Comparison of ENCODE assay signal across 1 cellular context in the genomic region with DNA sequence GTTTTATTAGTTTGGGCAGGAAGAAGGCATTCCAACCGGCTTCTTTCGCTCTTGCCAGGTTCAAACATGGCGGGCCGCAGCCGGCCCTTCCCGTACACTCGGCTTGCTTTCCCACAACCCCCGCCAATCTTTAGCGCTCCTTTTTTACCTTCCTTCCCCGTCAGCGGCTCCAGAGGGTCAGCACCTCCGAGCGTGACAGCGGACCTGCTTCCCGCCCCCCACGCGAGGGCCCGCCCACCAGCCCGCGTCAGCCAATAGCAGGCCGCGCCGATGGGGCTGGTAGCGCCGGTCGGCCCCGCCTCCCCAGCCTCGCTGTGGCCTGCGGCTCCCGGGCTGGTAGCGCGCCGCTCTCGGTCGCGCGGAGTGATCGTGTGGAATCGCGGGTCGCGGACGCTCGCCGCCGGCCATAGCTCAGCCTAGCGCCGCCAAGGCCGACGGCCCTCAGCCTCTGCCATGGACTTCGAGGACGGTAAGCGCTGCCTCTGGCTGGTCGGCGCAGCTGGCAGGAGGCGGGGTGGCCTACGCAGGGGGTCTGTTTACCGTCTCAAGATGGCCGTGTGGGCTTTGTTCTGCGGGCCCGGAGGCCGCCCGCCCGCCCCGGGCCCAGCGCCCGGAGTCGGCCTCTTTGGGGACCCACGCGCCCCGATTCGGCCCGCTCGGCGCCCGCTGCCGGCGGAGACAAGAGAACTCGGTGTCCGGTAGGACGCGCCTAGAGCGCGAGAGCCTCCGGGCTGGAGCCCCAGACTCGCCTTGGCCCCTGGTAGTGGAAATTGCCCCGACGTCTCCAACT.
TF ChIP-seq lines count a peak whose summit lies in the region.

A gene with protein sequence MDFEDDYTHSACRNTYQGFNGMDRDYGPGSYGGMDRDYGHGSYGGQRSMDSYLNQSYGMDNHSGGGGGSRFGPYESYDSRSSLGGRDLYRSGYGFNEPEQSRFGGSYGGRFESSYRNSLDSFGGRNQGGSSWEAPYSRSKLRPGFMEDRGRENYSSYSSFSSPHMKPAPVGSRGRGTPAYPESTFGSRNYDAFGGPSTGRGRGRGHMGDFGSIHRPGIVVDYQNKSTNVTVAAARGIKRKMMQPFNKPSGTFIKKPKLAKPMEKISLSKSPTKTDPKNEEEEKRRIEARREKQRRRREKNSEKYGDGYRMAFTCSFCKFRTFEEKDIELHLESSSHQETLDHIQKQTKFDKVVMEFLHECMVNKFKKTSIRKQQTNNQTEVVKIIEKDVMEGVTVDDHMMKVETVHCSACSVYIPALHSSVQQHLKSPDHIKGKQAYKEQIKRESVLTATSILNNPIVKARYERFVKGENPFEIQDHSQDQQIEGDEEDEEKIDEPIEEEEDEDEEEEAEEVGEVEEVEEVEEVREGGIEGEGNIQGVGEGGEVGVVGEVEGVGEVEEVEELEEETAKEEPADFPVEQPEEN (plus strand): TSS at position 306 of the 790 bp plus-strand sequence. CDS start 148 bp downstream, at position 454.

TF ChIP-seq in K562, 482 proteins besides CTCF, POLR2A, EP300 and RAD21 (continued from another document and continues in another):
- TF ChIP-seq ZNF3 (CRISPR knock-in tag; IDR thresholded peaks at IDR 0.05) (no peak), DIDO1 (tag; IDR thresholded peaks at IDR 0.05; ENCODE audit: low read depth) (no peak), HOXB6 (CRISPR knock-in tag; IDR thresholded peaks at IDR 0.05; ENCODE audit: borderline replicate concordance) (no peak), U2AF2 (optimal IDR thresholded peaks at IDR 0.05; ENCODE audit: low read depth, low read length) (no peak), FOXJ2 (tag; IDR thresholded peaks at IDR 0.05) (no peak), SMC3 (conservative IDR thresholded peaks at IDR 0.05; ENCODE audit: insufficient read depth, low read depth, low read length) (0 out of 2 replicates have a peak, but pooled peaks have one; percentile 4), RBM17 (IDR thresholded peaks at IDR 0.05; ENCODE audit: borderline replicate concordance, low read depth, low read length) (no peak), KDM2B (CRISPR knock-in tag; IDR thresholded peaks at IDR 0.05) (no peak), ZBTB43 (CRISPR knock-in tag; IDR thresholded peaks at IDR 0.05) (no peak; the same call in 1 of the 2 replicates), ZNF507 (tag; conservative IDR thresholded peaks at IDR 0.05) (no peak), NFXL1 (CRISPR knock-in tag; IDR thresholded peaks at IDR 0.05) (no peak), CHCHD3 (CRISPR knock-in tag; IDR thresholded peaks at IDR 0.05) (peak; percentile 78; the same call in 1 of the 2 replicates), NELFE (IDR thresholded peaks at IDR 0.05; ENCODE audit: insufficient read depth, insufficient read length) (no peak), GATAD2A (IDR thresholded peaks at IDR 0.05) (no peak), NCOA1 (IDR thresholded peaks at IDR 0.05; ENCODE audit: low read depth) (0 out of 2 replicates have a peak, but pooled peaks have one; percentile 36), L3MBTL2 (IDR thresholded peaks at IDR 0.05) (peak; percentile 85), SP2 (IDR thresholded peaks at IDR 0.05; ENCODE audit: extremely low read depth, low read depth, low read length, poor library complexity, severe bottlenecking) (peak; percentile 38), ZBTB33 (CRISPR knock-in tag; IDR thresholded peaks at IDR 0.05) (peak; percentile 21; the same call in 1 of the 2 replicates), ESRRB (CRISPR knock-in tag; IDR thresholded peaks at IDR 0.05; ENCODE audit: borderline replicate concordance) (no peak), NR3C1 (CRISPR knock-in tag; IDR thresholded peaks at IDR 0.05) (no peak), HMG20B (CRISPR knock-in tag; IDR thresholded peaks at IDR 0.05) (no peak), MXI1 (IDR thresholded peaks at IDR 0.05; ENCODE audit: low read depth, low read length) (peak; percentile 28; the same call in 1 of the 2 replicates), BHLHE40 (IDR thresholded peaks at IDR 0.05; ENCODE audit: low read length) (peak; percentile 81), ZFP91 (CRISPR knock-in tag; IDR thresholded peaks at IDR 0.05) (no peak; the same call in 1 of the 2 replicates), XRCC3 (IDR thresholded peaks at IDR 0.05) (no peak), IRF2 (CRISPR knock-in tag; IDR thresholded peaks at IDR 0.05) (no peak), POU5F1 (IDR thresholded peaks at IDR 0.05; ENCODE audit: borderline replicate concordance, low read depth, low read length, partially characterized antibody) (no peak), HMGXB4 (CRISPR knock-in tag; IDR thresholded peaks at IDR 0.05) (peak; percentile 94), ZC3H11A (IDR thresholded peaks at IDR 0.05; ENCODE audit: low read depth, low read length) (no peak), FOXP4 (CRISPR knock-in tag; IDR thresholded peaks at IDR 0.05; ENCODE audit: borderline replicate concordance) (no peak; the same call in 1 of the 2 replicates)
- TF ChIP-seq, protein P1, sequence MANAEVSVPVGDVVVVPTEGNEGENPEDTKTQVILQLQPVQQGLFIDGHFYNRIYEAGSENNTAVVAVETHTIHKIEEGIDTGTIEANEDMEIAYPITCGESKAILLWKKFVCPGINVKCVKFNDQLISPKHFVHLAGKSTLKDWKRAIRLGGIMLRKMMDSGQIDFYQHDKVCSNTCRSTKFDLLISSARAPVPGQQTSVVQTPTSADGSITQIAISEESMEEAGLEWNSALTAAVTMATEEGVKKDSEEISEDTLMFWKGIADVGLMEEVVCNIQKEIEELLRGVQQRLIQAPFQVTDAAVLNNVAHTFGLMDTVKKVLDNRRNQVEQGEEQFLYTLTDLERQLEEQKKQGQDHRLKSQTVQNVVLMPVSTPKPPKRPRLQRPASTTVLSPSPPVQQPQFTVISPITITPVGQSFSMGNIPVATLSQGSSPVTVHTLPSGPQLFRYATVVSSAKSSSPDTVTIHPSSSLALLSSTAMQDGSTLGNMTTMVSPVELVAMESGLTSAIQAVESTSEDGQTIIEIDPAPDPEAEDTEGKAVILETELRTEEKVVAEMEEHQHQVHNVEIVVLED (CRISPR knock-in tag; IDR thresholded peaks at IDR 0.05): peak; percentile 71
